1 cellular context compared by ENCODE assay signal in genomic region chr19:4060621-4061177, GRCh38.
TF ChIP-seq lines count a peak whose summit lies in the region.

No MANE protein-coding gene starts in this region.

TF ChIP-seq in H1, 55 proteins besides CTCF, POLR2A, EP300 and RAD21:
- 0 out of 2 replicates have a peak, but pooled peaks have one; percentile 19 for TF ChIP-seq KDM1A (IDR thresholded peaks at IDR 0.05; ENCODE audit: borderline replicate concordance, low read length)
- no peak for TF ChIP-seq SUZ12 (IDR thresholded peaks at IDR 0.05; ENCODE audit: low read length)
- TF ChIP-seq GABPA (IDR thresholded peaks at IDR 0.05; ENCODE audit: borderline replicate concordance, insufficient read depth, low read length), result no peak
TF ChIP-seq in H1: peak in this region for 1.
